Comparison of ENCODE assay signal across 24 cellular contexts in the genomic region with DNA sequence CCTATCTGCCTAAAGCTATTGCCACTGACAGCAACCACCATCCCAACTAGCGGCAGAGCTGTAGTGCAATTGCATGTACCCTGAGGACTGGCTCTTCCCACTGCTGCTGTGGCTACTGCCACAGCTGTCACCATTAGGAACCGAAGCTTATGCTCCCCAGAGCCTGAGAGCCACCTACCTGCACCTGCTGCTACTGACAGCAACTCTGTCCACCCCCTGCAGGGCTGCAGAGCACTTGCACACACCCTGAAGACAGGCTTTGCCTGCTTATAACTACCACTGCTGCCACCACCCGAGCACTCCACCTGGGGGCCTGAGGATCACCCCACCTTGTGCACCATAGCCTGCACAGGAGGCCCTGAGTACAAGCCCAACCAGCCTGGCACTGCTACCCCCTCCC.
DNase-seq lines count a peak whose midpoint lies in the region; ATAC-seq, FAIRE-seq and TF ChIP-seq lines count a peak whose summit lies in the region.
"Had no signal": no experiment of that assay in that cellular context is flagged by ENCODE, and none has a peak within 500 bp of the region (broad histone marks: within the 10 kb centered on the region; RNA-seq: fewer than 3 reads in every experiment).

No MANE protein-coding gene starts in this region.

- H3K4me1 ChIP-seq in right atrium auricular region: no peaks in the 10 kb centered on the region
- H3K4me1 ChIP-seq: HAP-1, left lung had no signal

- H3K4me1 Mint-ChIP-seq in glutamatergic neuron (ENCODE audit: low read depth, unreplicated experiment): no peaks in the 10 kb centered on the region
- H3K4me1 Mint-ChIP-seq in stimulated activated effector memory CD8-positive, alpha-beta T cell treated with anti-CD3 and anti-CD28 coated beads, Interleukin-12 subunit alpha, Interleukin-12 subunit beta, amount 100 ng/mL, for 72 hours: peaks cover 7% of the 10 kb centered on the region
- H3K4me1 Mint-ChIP-seq: activated B cell treated with CpG ODN at 0.5 μM for 24 hours; activated naive CD8-positive, alpha-beta T cell treated with anti-CD3 and anti-CD28 coated beads for 36 hours; stimulated activated naive CD8-positive, alpha-beta T cell treated with anti-CD3 and anti-CD28 coated beads, Interleukin-15, amount 100 ng/mL, for 72 hours had no signal

- peak; percentile 28 for ATAC-seq in Right ventricle myocardium inferior
- ATAC-seq in stimulated activated effector memory CD8-positive, alpha-beta T cell treated with anti-CD3 and anti-CD28 coated beads, Interleukin-12 subunit alpha, Interleukin-12 subunit beta, amount 100 ng/mL, for 72 hours: no peak
- ATAC-seq in GM21576 (IDR thresholded peaks at IDR 0.05; ENCODE audit: unreplicated experiment): no peak
- ATAC-seq: activated CD8-positive, alpha-beta T cell treated with anti-CD3 and anti-CD28 coated beads, Interleukin-2, amount 10 ng/mL, durations not matched to agents 7 days and 5 days; activated T-cell treated with anti-CD3 and anti-CD28 coated beads, Interleukin-2, amount 50 U/mL, for 4 hours; left lung; sciatic nerve; stimulated activated naive CD8-positive, alpha-beta T cell treated with anti-CD3 and anti-CD28 coated beads, Interleukin-15, amount 100 ng/mL, for 72 hours had no signal

- no peaks in the 10 kb centered on the region for H3K27me3 Mint-ChIP-seq in glutamatergic neuron (ENCODE audit: unreplicated experiment)
- H3K27me3 Mint-ChIP-seq: activated B cell treated with CpG ODN at 0.5 μM for 24 hours; activated naive CD8-positive, alpha-beta T cell treated with anti-CD3 and anti-CD28 coated beads for 36 hours; CD4-positive, CD25-positive, alpha-beta regulatory T cell; stimulated activated naive CD8-positive, alpha-beta T cell treated with anti-CD3 and anti-CD28 coated beads, Interleukin-15, amount 100 ng/mL, for 72 hours had no signal

- no peak overlapping the region for H3K4me3 ChIP-seq in right atrium auricular region
- H3K4me3 ChIP-seq: coronary artery, HAP-1, left lung had no signal

- H3K36me3 Mint-ChIP-seq in glutamatergic neuron (ENCODE audit: unreplicated experiment): peaks cover 19% of the 10 kb centered on the region
- peaks cover 5% of the 10 kb centered on the region for H3K36me3 Mint-ChIP-seq in stimulated activated effector memory CD8-positive, alpha-beta T cell treated with anti-CD3 and anti-CD28 coated beads, Interleukin-12 subunit alpha, Interleukin-12 subunit beta, amount 100 ng/mL, for 72 hours

- peaks cover 0 to 14% of the 10 kb centered on the region in 2 donors for H3K9me3 ChIP-seq in right atrium auricular region
- H3K9me3 ChIP-seq: HAP-1 had no signal

- TF ChIP-seq CTCF in right atrium auricular region (IDR thresholded peaks at IDR 0.05) (no peak), glutamatergic neuron (IDR thresholded peaks at IDR 0.05; ENCODE audit: partially characterized antibody, unreplicated experiment) (peak; percentile 27)

- no peaks in the 10 kb centered on the region for H3K27me3 ChIP-seq in right atrium auricular region
- H3K27me3 ChIP-seq: left lung had no signal

- no peak overlapping the region for H3K27ac Mint-ChIP-seq in glutamatergic neuron (ENCODE audit: unreplicated experiment)
- peak overlapping the region; percentile 38 for H3K27ac Mint-ChIP-seq in stimulated activated effector memory CD8-positive, alpha-beta T cell treated with anti-CD3 and anti-CD28 coated beads, Interleukin-12 subunit alpha, Interleukin-12 subunit beta, amount 100 ng/mL, for 72 hours
- H3K27ac Mint-ChIP-seq: activated B cell treated with CpG ODN at 0.5 μM for 24 hours; activated CD8-positive, alpha-beta T cell treated with anti-CD3 and anti-CD28 coated beads, Interleukin-2, amount 10 ng/mL, durations not matched to agents 7 days and 5 days; activated naive CD8-positive, alpha-beta T cell treated with anti-CD3 and anti-CD28 coated beads for 36 hours; stimulated activated naive CD8-positive, alpha-beta T cell treated with anti-CD3 and anti-CD28 coated beads, Interleukin-15, amount 100 ng/mL, for 72 hours had no signal

- FAIRE-seq in frontal cortex (lab: Jason Lieb, UNC): no peak

- no peak overlapping the region for H3K4me3 Mint-ChIP-seq in glutamatergic neuron (ENCODE audit: unreplicated experiment)
- no peak overlapping the region for H3K4me3 Mint-ChIP-seq in stimulated activated effector memory CD8-positive, alpha-beta T cell treated with anti-CD3 and anti-CD28 coated beads, Interleukin-12 subunit alpha, Interleukin-12 subunit beta, amount 100 ng/mL, for 72 hours
- H3K4me3 Mint-ChIP-seq: activated B cell treated with CpG ODN at 0.5 μM for 24 hours; activated CD8-positive, alpha-beta T cell treated with anti-CD3 and anti-CD28 coated beads, Interleukin-2, amount 10 ng/mL, durations not matched to agents 7 days and 5 days; activated naive CD8-positive, alpha-beta T cell treated with anti-CD3 and anti-CD28 coated beads for 36 hours; activated T-cell treated with anti-CD3 and anti-CD28 coated beads, Interleukin-2, amount 50 U/mL, for 4 hours; CD4-positive, CD25-positive, alpha-beta regulatory T cell; stimulated activated naive CD8-positive, alpha-beta T cell treated with anti-CD3 and anti-CD28 coated beads, Interleukin-15, amount 100 ng/mL, for 72 hours had no signal

- no peak overlapping the region for H3K27ac ChIP-seq in right atrium auricular region
- H3K27ac ChIP-seq: coronary artery, left lung had no signal

- no peak for DNase-seq in Right ventricle myocardium inferior (ENCODE audit: missing footprints)
- DNase-seq in right atrium auricular region (ENCODE audit: low spot score): no peak
- DNase-seq in NCI-H2171 treated with DMSO at 0.1 percent for 48 hours (lab: John Stamatoyannopoulos, UW): peak; percentile 67
- peak; percentile 15 for DNase-seq in glutamatergic neuron
- no peak for DNase-seq in stimulated activated effector memory CD8-positive, alpha-beta T cell treated with anti-CD3 and anti-CD28 coated beads, Interleukin-12 subunit alpha, Interleukin-12 subunit beta, amount 100 ng/mL, for 72 hours (ENCODE audit: low spot score in 2 of 2)
- no peak for DNase-seq in NCI-H2029 (lab: John Stamatoyannopoulos, UW)
- DNase-seq in frontal cortex (ENCODE audit: low spot score in 2 of 2): no peak
- DNase-seq: ACHN; activated B cell treated with CpG ODN at 0.5 μM for 24 hours; activated CD8-positive, alpha-beta T cell treated with anti-CD3 and anti-CD28 coated beads, Interleukin-2, amount 10 ng/mL, durations not matched to agents 7 days and 5 days; activated naive CD8-positive, alpha-beta T cell treated with anti-CD3 and anti-CD28 coated beads for 36 hours; activated T-cell treated with anti-CD3 and anti-CD28 coated beads, Interleukin-2, amount 50 U/mL, for 4 hours; DND-41; foreskin fibroblast; KG1; left lung; NCI-H1048; stimulated activated CD4-positive, alpha-beta T cell treated with anti-CD3 and anti-CD28 coated beads, Interleukin-1b, Interleukin-23, amount 100 ng/mL, for 48 hours; stimulated activated naive CD8-positive, alpha-beta T cell treated with anti-CD3 and anti-CD28 coated beads, Interleukin-15, amount 100 ng/mL, for 72 hours had no signal

- H3K9me3 Mint-ChIP-seq in glutamatergic neuron (ENCODE audit: unreplicated experiment): peaks cover 7% of the 10 kb centered on the region
- peaks cover 17% of the 10 kb centered on the region for H3K9me3 Mint-ChIP-seq in stimulated activated effector memory CD8-positive, alpha-beta T cell treated with anti-CD3 and anti-CD28 coated beads, Interleukin-12 subunit alpha, Interleukin-12 subunit beta, amount 100 ng/mL, for 72 hours

- no peaks in the 10 kb centered on the region for H3K36me3 ChIP-seq in right atrium auricular region
- H3K36me3 ChIP-seq: HAP-1 had no signal

- intact Hi-C loops in Right ventricle myocardium inferior (cut with DNase I): loop anchor here (2.0 kb wide), 1 partner anchor 36 kb away; no protein-coding TSS in a partner anchor

Comparison
In these comparisons a context has a peak if more than half of its experiments do, and no peak if none do; other contexts are left out.
1. DNase-seq: peak in NCI-H2171 treated with DMSO at 0.1 percent for 48 hours (single experiment) and glutamatergic neuron (single experiment); none in Right ventricle myocardium inferior (single experiment), right atrium auricular region (single experiment), stimulated activated effector memory CD8-positive, alpha-beta T cell treated with anti-CD3 and anti-CD28 coated beads, Interleukin-12 subunit alpha, Interleukin-12 subunit beta, amount 100 ng/mL, for 72 hours (0 of 2), NCI-H2029 (single experiment) and frontal cortex (0 of 2).